In genomic region chr11:43508511-43508918, GRCh38 we compare ENCODE assay signal across 1 cellular context.
TF ChIP-seq lines count a peak whose summit lies in the region.

No MANE protein-coding gene starts in this region.

TF ChIP-seq in HCT116, 20 proteins besides CTCF, POLR2A, EP300 and RAD21 (continued from another document):
- TF ChIP-seq ATF3 (IDR thresholded peaks at IDR 0.05) = no peak
